11 cellular contexts compared by ENCODE assay signal in genomic region chr15:22887157-22887951, GRCh38. TPM values are rescaled to one million over a fixed set of nuclear protein-coding genes. Genes with fewer than 3 reads are reported as not detected.
DNase-seq lines count a peak whose midpoint lies in the region; ATAC-seq lines count a peak whose summit lies in the region.
"Had no signal": no experiment of that assay in that cellular context is flagged by ENCODE, and none has a peak within 500 bp of the region (broad histone marks: within the 10 kb centered on the region; RNA-seq: fewer than 3 reads in every experiment).

No MANE protein-coding gene starts in this region.

- in situ Hi-C loops in Caki2 (cut with HindIII; ENCODE audit: low pct_unique_long_range_greater_than_20kb, low sequenced_read_pairs): no loop called here

- peak; percentile 23 for DNase-seq in Caki2 (ENCODE audit: low read depth)
- DNase-seq in RPMI7951 (ENCODE audit: low read depth): peak; percentile 93
- peak; percentile 33 for DNase-seq in fibroblast of the conjunctiva (ENCODE audit: low read depth)
- peak; percentile 72 for DNase-seq in posterior vena cava (ENCODE audit: low spot score)
- no peak for DNase-seq in activated naive CD4-positive, alpha-beta T cell treated with Interleukin-2 at 50 U/mL for 16 hours
- DNase-seq in NCI-H748 treated with DMSO at 0.1 percent for 48 hours (lab: John Stamatoyannopoulos, UW): no peak
- no peak for DNase-seq in stimulated activated CD4-positive, alpha-beta T cell treated with anti-CD3 and anti-CD28 coated beads, Interleukin-4, amount 100 ng/mL, for 4 hours
- DNase-seq: activated T-cell treated with anti-CD3 and anti-CD28 coated beads, Interleukin-2, amount 50 U/mL, for 24 hours; stimulated activated CD8-positive, alpha-beta memory T cell treated with anti-CD3 and anti-CD28 coated beads, Interleukin-4, amount 100 ng/mL, for 48 hours; T-helper 2 cell had no signal

- ATAC-seq in HG03135 (IDR thresholded peaks at IDR 0.05; ENCODE audit: unreplicated experiment): no peak

- intact Hi-C loops in posterior vena cava (cut with DNase I): no loop called here

RNA-seq across cellular contexts. Expression of gene NIPA2, which starts 48.9 kb away (rescaled TPM):
- total RNA-seq in Caki2 (2014; rRNA removed; shearing (Covaris generic); ENCODE audit: low replicate concordance): 130 and 160 TPM in 2 replicates
- total RNA-seq in RPMI7951 (2014; rRNA removed; shearing (Covaris generic)): 130 and 135 TPM in 2 replicates
- 10 to 100 TPM; 26.9 to 27.9 TPM for total RNA-seq in posterior vena cava

Comparison
In these comparisons a context has a peak if more than half of its experiments do, and no peak if none do; other contexts are left out.
1. DNase-seq: peak in Caki2 (single experiment), RPMI7951 (single experiment), fibroblast of the conjunctiva (single experiment) and posterior vena cava (single experiment); none in activated naive CD4-positive, alpha-beta T cell treated with Interleukin-2 at 50 U/mL for 16 hours (single experiment), NCI-H748 treated with DMSO at 0.1 percent for 48 hours (single experiment) and stimulated activated CD4-positive, alpha-beta T cell treated with anti-CD3 and anti-CD28 coated beads, Interleukin-4, amount 100 ng/mL, for 4 hours (0 of 2).